In genomic region chr1:175220853-175221547, GRCh38 we compare ENCODE assay signal across 22 cellular contexts. TPM values are rescaled to one million over a fixed set of nuclear protein-coding genes. Genes with fewer than 3 reads are reported as not detected.
A peak's percentile ranks its signal among the peaks of the same experiment; 100 is the strongest.
DNase-seq lines count a peak whose midpoint lies in the region; FAIRE-seq and TF ChIP-seq lines count a peak whose summit lies in the region.
"Had no signal": no experiment of that assay in that cellular context is flagged by ENCODE, and none has a peak within 500 bp of the region (broad histone marks: within the 10 kb centered on the region; RNA-seq: fewer than 3 reads in every experiment).

No MANE protein-coding gene starts in this region.

- no peaks in the 10 kb centered on the region for H3K79me2 ChIP-seq in keratinocyte (ENCODE audit: control insufficient read depth, insufficient read depth, low read length)

- no peak overlapping the region for H3K4me3 ChIP-seq in HUES64 (ENCODE audit: low read length)
- peak overlapping the region in 1 of 3 donors; percentile 5 for H3K4me3 ChIP-seq in breast epithelium
- H3K4me3 ChIP-seq in keratinocyte (ENCODE audit: control insufficient read depth in 2 of 3, extremely low read depth in 1 of 3, insufficient read depth in 2 of 3, low read depth in 1 of 3, low read length in 3 of 3) = peak overlapping the region in 1 of 3 experiments; percentile 16
- no peak overlapping the region for H3K4me3 ChIP-seq in small intestine (ENCODE audit: low read depth in 1 of 2, low read length in 2 of 2)
- H3K4me3 ChIP-seq: gastrocnemius medialis, testis had no signal

- WGBS in HUES64 = 74% methylated on average over 11 of the region's 11 CpGs
- WGBS in small intestine, 3 donors = 41 to 52% (median 47%) methylated on average over 11 of the region's 11 CpGs

- H3K9ac ChIP-seq in HUES64 (ENCODE audit: low read depth, low read length) = peak overlapping the region; percentile 34; the same call in 1 of the 2 replicates
- H3K9ac ChIP-seq in keratinocyte (ENCODE audit: control insufficient read depth, extremely low read depth, insufficient read depth, low read length) = peak overlapping the region; percentile 12

- H3K9me3 ChIP-seq in HUES64 (ENCODE audit: insufficient read depth, low read depth, low read length) = no peaks in the 10 kb centered on the region
- no peaks in the 10 kb centered on the region for H3K9me3 ChIP-seq in breast epithelium
- no peaks in the 10 kb centered on the region for H3K9me3 ChIP-seq in keratinocyte (ENCODE audit: control insufficient read depth, low read depth, low read length)
- H3K9me3 ChIP-seq in small intestine (ENCODE audit: control insufficient read depth, low read depth) = no peaks in the 10 kb centered on the region
- H3K9me3 ChIP-seq: gastrocnemius medialis, testis had no signal

- peaks cover 12% of the 10 kb centered on the region for H3K4me1 ChIP-seq in HUES64 (ENCODE audit: insufficient read depth, low read length)
- H3K4me1 ChIP-seq in breast epithelium = peaks cover 0 to 5% of the 10 kb centered on the region in 2 donors
- H3K4me1 ChIP-seq in keratinocyte (ENCODE audit: control insufficient read depth, extremely low read depth, insufficient read depth, low read length) = peaks cover 46% of the 10 kb centered on the region
- H3K4me1 ChIP-seq in small intestine (ENCODE audit: control insufficient read depth in 2 of 2, insufficient read depth in 1 of 2, low read depth in 1 of 2, low read length in 1 of 2) = peaks cover 2 to 6% of the 10 kb centered on the region in 2 donors
- H3K4me1 ChIP-seq: testis had no signal

- TF ChIP-seq CTCF in breast epithelium (IDR thresholded peaks at IDR 0.05) (no peak), keratinocyte (optimal IDR thresholded peaks at IDR 0.05 in 1 of 3, IDR thresholded peaks at IDR 0.05 in 1 of 3, conservative IDR thresholded peaks at IDR 0.05 in 1 of 3; ENCODE audit: extremely low read depth in 1 of 3, insufficient read depth in 2 of 3, low read length in 3 of 3) (no peak)

- intact Hi-C loops in breast epithelium (cut with DNase I; ENCODE audit: low total_unique reads) = no loop called here

- FAIRE-seq in keratinocyte (lab: Jason Lieb, UNC) (peak; percentile 9), small intestine (lab: Jason Lieb, UNC) (no peak)
- FAIRE-seq: bronchial epithelial cell had no signal

- dilution Hi-C loops in keratinocyte (cut with MboI; ENCODE audit: extremely low pct_ligation_motif_present, low sequenced_read_pairs) = no loop called here

- no peaks in the 10 kb centered on the region for H3K9me1 ChIP-seq in keratinocyte (ENCODE audit: control insufficient read depth, extremely low read depth, insufficient read depth, low read length)

- peak overlapping the region; percentile 78 for H3K4me2 ChIP-seq in keratinocyte (ENCODE audit: control insufficient read depth, extremely low read depth, insufficient read depth, low read depth, low read length)

- peak overlapping the region; percentile 4 for H2AFZ ChIP-seq in keratinocyte (ENCODE audit: control insufficient read depth, low read length)

- H3K36me3 ChIP-seq in HUES64 (ENCODE audit: insufficient read depth, low read length) = no peaks in the 10 kb centered on the region
- no peaks in the 10 kb centered on the region for H3K36me3 ChIP-seq in breast epithelium
- no peaks in the 10 kb centered on the region for H3K36me3 ChIP-seq in keratinocyte (ENCODE audit: control insufficient read depth in 2 of 2, extremely low read depth in 1 of 2, insufficient read depth in 2 of 2, low read length in 2 of 2)
- no peaks in the 10 kb centered on the region for H3K36me3 ChIP-seq in small intestine (ENCODE audit: control insufficient read depth in 2 of 2, insufficient read depth in 2 of 2, low read length in 2 of 2)
- H3K36me3 ChIP-seq: gastrocnemius medialis had no signal

- DNase-seq in breast epithelium (ENCODE audit: low spot score in 2 of 2) = no peak
- no peak for DNase-seq in keratinocyte (ENCODE audit: low read depth, low spot score)
- peak; percentile 60 for DNase-seq in small intestine
- DNase-seq in DMS79 (lab: John Stamatoyannopoulos, UW) = no peak
- no peak for DNase-seq in NCI-H1417 (lab: John Stamatoyannopoulos, UW)
- DNase-seq in NCI-H2029 treated with DMSO at 0.1 percent for 48 hours (lab: John Stamatoyannopoulos, UW) = no peak
- no peak for DNase-seq in NCI-H345 treated with DMSO at 0.1 percent for 48 hours (lab: John Stamatoyannopoulos, UW; ENCODE audit: unreplicated experiment)
- DNase-seq: activated B cell treated with CpG ODN at 0.5 μM for 24 hours; activated naive CD8-positive, alpha-beta T cell treated with anti-CD3 and anti-CD28 coated beads, Interleukin-2, amount 10 ng/mL, durations not matched to agents 7 days and 5 days; activated T-cell treated with anti-CD3 and anti-CD28 coated beads, Interleukin-2, amount 50 U/mL, for 72 hours; CD4-positive, CD25-positive, alpha-beta regulatory T cell; gastrocnemius medialis; GOT3; naive thymus-derived CD4-positive, alpha-beta T cell; NCI-H187; NCI-H510A; posterior cingulate gyrus; SHP77; T-helper 2 cell had no signal

- no peaks in the 10 kb centered on the region for H4K20me1 ChIP-seq in keratinocyte (ENCODE audit: control insufficient read depth, extremely low read depth, insufficient read depth, low read length)

- TF ChIP-seq POLR2A in breast epithelium (IDR thresholded peaks at IDR 0.05) = no peak

- no peaks in the 10 kb centered on the region for H3K27me3 ChIP-seq in HUES64 (ENCODE audit: insufficient read depth, low read length)
- H3K27me3 ChIP-seq in breast epithelium = no peaks in the 10 kb centered on the region
- no peaks in the 10 kb centered on the region for H3K27me3 ChIP-seq in keratinocyte (ENCODE audit: control insufficient read depth, extremely low read depth, insufficient read depth, low read length)
- no peaks in the 10 kb centered on the region for H3K27me3 ChIP-seq in small intestine (ENCODE audit: control insufficient read depth in 2 of 2, insufficient read depth in 2 of 2, low read length in 2 of 2)
- H3K27me3 ChIP-seq: gastrocnemius medialis, testis had no signal

- H3K27ac ChIP-seq in HUES64 (ENCODE audit: low read depth, low read length) (no peak overlapping the region), breast epithelium (peak overlapping the region; percentile 71 to 82), keratinocyte (ENCODE audit: control insufficient read depth, insufficient read depth, low read length) (peak overlapping the region; percentile 73), small intestine (ENCODE audit: low read depth in 1 of 2, low read length in 1 of 2) (no peak overlapping the region)
- H3K27ac ChIP-seq: testis had no signal

RNA-seq across cellular contexts. Expression of gene KIAA0040, which starts 28.4 kb away (rescaled TPM):
- 3.7 TPM for polyA plus RNA-seq in HUES64 (2013, experiment 1 of 2)
- 4.2 TPM for polyA plus RNA-seq in HUES64 (2013, experiment 2 of 2)
- total RNA-seq in breast epithelium = 100 to 1,000 TPM in 1 of 3 donors, 10 to 100 TPM in 2; 43.6 to 160 (median 56.9) TPM
- polyA plus RNA-seq in keratinocyte (40.8 to 70.0 TPM (median 57.9 TPM) in 3 replicates), small intestine (10 to 100 TPM in 1 of 3 donors, 1 to 10 TPM in 2; 5.4 to 15.2 (median 6.8) TPM)
- polyA plus RNA-seq in keratinocyte (2011; ENCODE audit: low read depth) = 12.1 TPM
- polyA plus RNA-seq in keratinocyte (2011; cell fraction: cytosol; rRNA removed) = 34.3 and 56.5 TPM in 2 replicates
- 46.6 and 47.4 TPM in 2 replicates for polyA plus RNA-seq in keratinocyte (2011; cell fraction: nucleus; rRNA removed)
- 12.5 and 40.7 TPM in 2 replicates for polyA plus RNA-seq in keratinocyte (2012; ENCODE audit: low replicate concordance)
- 50.7 to 75.0 TPM (median 60.1 TPM) in 3 replicates for polyA minus RNA-seq in keratinocyte
- polyA minus RNA-seq in keratinocyte (2011; cell fraction: cytosol; rRNA and poly(A)+ RNA removed) = 39.3 TPM
- 24.7 and 42.9 TPM in 2 replicates for polyA minus RNA-seq in keratinocyte (2011; cell fraction: nucleus; rRNA and poly(A)+ RNA removed)

Comparison
In these comparisons a context has a peak if more than half of its experiments do, and no peak if none do; other contexts are left out.
1. H3K27ac ChIP-seq: peak in breast epithelium (2 of 2) and keratinocyte (single experiment); none in HUES64 (single experiment) and small intestine (0 of 2).